ENCODE assay signal across 8 cellular contexts in genomic region chr5:177303121-177303924, GRCh38. TPM values are rescaled to one million over a fixed set of nuclear protein-coding genes. Genes with fewer than 3 reads are reported as not detected.
DNase-seq lines count a peak whose midpoint lies in the region; ATAC-seq and TF ChIP-seq lines count a peak whose summit lies in the region.

Gene PRELID1, plus strand, starts transcription at chr5:177303799. Its CDS starts 187 bp downstream, at chr5:177303986.
Gene RAB24, minus strand, starts transcription at chr5:177303719. Its CDS starts 431 bp downstream, at chr5:177303288.

- peaks cover 10% of the 10 kb centered on the region for H3K36me3 Mint-ChIP-seq in mesothelial cell of epicardium

- H3K27me3 Mint-ChIP-seq in mesothelial cell of epicardium (ENCODE audit: low read depth), result no peaks in the 10 kb centered on the region

- peaks cover 8% of the 10 kb centered on the region for H3K4me1 ChIP-seq in NT2/D1 (ENCODE audit: insufficient read depth, insufficient read length)

- in situ Hi-C loops in endometrial microvascular endothelial cells (cut with HindIII; ENCODE audit: inconsistent ontology term, low pct_unique_long_range_greater_than_20kb, low sequenced_read_pairs), result no loop called here

- peak within 1 kb of the TSS; percentile 84 for H3K4me3 ChIP-seq in NT2/D1 (ENCODE audit: insufficient read length, low read depth)

- H3K27me3 ChIP-seq in NT2/D1 (ENCODE audit: insufficient read depth, insufficient read length), result no peaks in the 10 kb centered on the region

- peaks cover 45% of the 10 kb centered on the region for H3K4me1 Mint-ChIP-seq in mesothelial cell of epicardium

- ATAC-seq in GM19351 (IDR thresholded peaks at IDR 0.05; ENCODE audit: unreplicated experiment), result peak; percentile 67
- peak; percentile 65 for ATAC-seq in HG03521 (IDR thresholded peaks at IDR 0.05; ENCODE audit: unreplicated experiment)

- H3K27ac Mint-ChIP-seq in mesothelial cell of epicardium, result peak within 1 kb of the TSS; percentile 98

- TF ChIP-seq CTCF in mesothelial cell of epicardium (IDR thresholded peaks at IDR 0.05; ENCODE audit: unreplicated experiment), result no peak

- DNase-seq in CD1c-positive myeloid dendritic cell (ENCODE audit: extremely low spot score), result peak; percentile 93
- peak; percentile 68 for DNase-seq in NT2/D1 (ENCODE audit: low read depth, low spot score)
- DNase-seq in activated CD8-positive, alpha-beta memory T cell treated with anti-CD3 and anti-CD28 coated beads, Interleukin-2, amount 50 U/mL, for 1 hour (ENCODE audit: extremely low read depth), result peak; percentile 34
- DNase-seq in mesothelial cell of epicardium (ENCODE audit: low spot score in 2 of 2, unreplicated experiment in 2 of 2), result peak; percentile 84 to 94
- peak; percentile 86 to 88 for DNase-seq in stimulated activated CD8-positive, alpha-beta memory T cell treated with anti-CD3 and anti-CD28 coated beads, Interleukin-15, amount 100 ng/mL, for 48 hours (ENCODE audit: low read depth in 2 of 2)

- peaks cover 56% of the 10 kb centered on the region for H3K36me3 ChIP-seq in NT2/D1 (ENCODE audit: insufficient read depth, insufficient read length, low read length)

- peak within 1 kb of the TSS; percentile 92 for H3K9ac ChIP-seq in NT2/D1 (ENCODE audit: insufficient read length, low read depth)

- H3K9me3 ChIP-seq in NT2/D1 (ENCODE audit: insufficient read depth, low read length), result no peaks in the 10 kb centered on the region

- no peaks in the 10 kb centered on the region for H3K9me3 Mint-ChIP-seq in mesothelial cell of epicardium

- H3K4me3 Mint-ChIP-seq in mesothelial cell of epicardium, result peak within 1 kb of the TSS; percentile 90

RNA-seq across cellular contexts. Expression of gene PRELID1, which starts in this region (rescaled TPM):
- total RNA-seq in endometrial microvascular endothelial cells (ENCODE audit: inconsistent ontology term), result 226 TPM
- total RNA-seq in mesothelial cell of epicardium, result 80.5 to 89.8 TPM (median 81.2 TPM) in 3 replicates

RNA-seq across cellular contexts. Expression of gene RAB24, which starts in this region (rescaled TPM):
- total RNA-seq in endometrial microvascular endothelial cells (ENCODE audit: inconsistent ontology term) (20.3 TPM), mesothelial cell of epicardium (28.3 to 31.8 TPM (median 30.3 TPM) in 3 replicates)

Comparison
In these comparisons a context has a peak if more than half of its experiments do, and no peak if none do; other contexts are left out.
1. Peak in every context shown above with its lines: DNase-seq, ATAC-seq and H3K4me3 ChIP-seq.
2. DNase-seq: peak in every context shown above with its lines; median percentile 93 in CD1c-positive myeloid dendritic cell; 89 in mesothelial cell of epicardium; 87 in stimulated activated CD8-positive, alpha-beta memory T cell treated with anti-CD3 and anti-CD28 coated beads, Interleukin-15, amount 100 ng/mL, for 48 hours; 68 in NT2/D1; 34 in activated CD8-positive, alpha-beta memory T cell treated with anti-CD3 and anti-CD28 coated beads, Interleukin-2, amount 50 U/mL, for 1 hour.